ENCODE assay signal across 4 cellular contexts in genomic region chr22:36229649-36230048, GRCh38. TPM values are rescaled to one million over a fixed set of nuclear protein-coding genes. Genes with fewer than 3 reads are reported as not detected.
"Had no signal": no experiment of that assay in that cellular context is flagged by ENCODE, and none has a peak within 500 bp of the region (broad histone marks: within the 10 kb centered on the region; RNA-seq: fewer than 3 reads in every experiment).

No MANE protein-coding gene starts in this region.

RNA-seq across cellular contexts. Expression of gene APOL4, which starts 28.0 kb away (rescaled TPM):
- total RNA-seq: activated CD4-positive, alpha-beta T cell treated with anti-CD3 and anti-CD28 coated beads, Interleukin-2, amount 10 ng/mL, durations not matched to agents 24 days and 14 days; astrocyte; endodermal cell; epithelial cell of proximal tubule had no signal
